In the genomic region with DNA sequence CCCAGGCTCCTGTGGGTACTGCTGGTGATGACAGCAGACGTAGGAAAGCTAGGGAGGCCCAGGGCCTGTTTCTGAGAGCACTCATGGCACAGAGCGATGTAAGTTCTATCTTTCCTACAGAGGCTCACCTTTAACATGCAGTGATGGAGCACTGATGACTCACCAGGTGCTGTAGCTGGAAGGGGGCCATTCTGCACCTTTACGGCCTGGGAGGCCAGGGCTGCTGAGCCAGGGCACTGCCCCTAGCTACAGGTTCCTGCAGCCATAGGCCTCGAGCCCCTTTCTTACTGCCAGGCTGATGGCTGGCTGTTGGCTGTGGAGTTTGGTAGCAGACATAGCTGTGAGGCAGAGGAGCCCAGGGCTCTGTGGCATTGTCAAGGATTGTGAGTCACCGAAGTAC, we compare ENCODE assay signal across 27 cellular contexts. TPM values are rescaled to one million over a fixed set of nuclear protein-coding genes. Genes with fewer than 3 reads are reported as not detected.
DNase-seq lines count a peak whose midpoint lies in the region; ATAC-seq, FAIRE-seq and TF ChIP-seq lines count a peak whose summit lies in the region.
"Had no signal": no experiment of that assay in that cellular context is flagged by ENCODE, and none has a peak within 500 bp of the region (broad histone marks: within the 10 kb centered on the region; RNA-seq: fewer than 3 reads in every experiment).

No MANE protein-coding gene starts in this region.

- H4K20me1 ChIP-seq in hepatocyte (ENCODE audit: insufficient read depth, poor library complexity, severe bottlenecking), result no peaks in the 10 kb centered on the region

- WGBS in hepatocyte (ENCODE audit: low lambda C conversion rate, missing lambda C conversion rate), result 90% methylated on average over 5 of the region's 5 CpGs

- H3K4me1 ChIP-seq in hepatocyte (ENCODE audit: insufficient read depth), result no peaks in the 10 kb centered on the region
- H3K4me1 ChIP-seq: A549, Caco-2 had no signal

- H3K4me3 ChIP-seq in bronchial epithelial cell (ENCODE audit: low read depth, low read length), result no peak overlapping the region
- no peak overlapping the region for H3K4me3 ChIP-seq in hepatocyte
- H3K4me3 ChIP-seq: A549, GM23248 had no signal

- no peaks in the 10 kb centered on the region for H3K9me3 Mint-ChIP-seq in stimulated activated effector memory CD8-positive, alpha-beta T cell treated with anti-CD3 and anti-CD28 coated beads, Interleukin-12 subunit alpha, Interleukin-12 subunit beta, amount 100 ng/mL, for 72 hours
- no peaks in the 10 kb centered on the region for H3K9me3 Mint-ChIP-seq in progenitor cell of endocrine pancreas (ENCODE audit: low read depth)
- H3K9me3 Mint-ChIP-seq: HFFc6 had no signal

- no peaks in the 10 kb centered on the region for H3K79me2 ChIP-seq in hepatocyte

- no peak overlapping the region for H3K27ac Mint-ChIP-seq in stimulated activated effector memory CD8-positive, alpha-beta T cell treated with anti-CD3 and anti-CD28 coated beads, Interleukin-12 subunit alpha, Interleukin-12 subunit beta, amount 100 ng/mL, for 72 hours
- H3K27ac Mint-ChIP-seq in progenitor cell of endocrine pancreas, result no peak overlapping the region
- H3K27ac Mint-ChIP-seq: CD4-positive, alpha-beta T cell; HFFc6; IgD-negative memory B cell had no signal

- no peaks in the 10 kb centered on the region for H3K4me1 Mint-ChIP-seq in stimulated activated effector memory CD8-positive, alpha-beta T cell treated with anti-CD3 and anti-CD28 coated beads, Interleukin-12 subunit alpha, Interleukin-12 subunit beta, amount 100 ng/mL, for 72 hours
- peaks cover 20% of the 10 kb centered on the region for H3K4me1 Mint-ChIP-seq in progenitor cell of endocrine pancreas (ENCODE audit: low read depth)
- H3K4me1 Mint-ChIP-seq: IgD-negative memory B cell had no signal

- no peaks in the 10 kb centered on the region for H3K9me2 ChIP-seq in hepatocyte (replicated peaks; ENCODE audit: insufficient read depth)

- TF ChIP-seq CTCF in bronchial epithelial cell (IDR thresholded peaks at IDR 0.05; ENCODE audit: insufficient read depth, low read length, severe bottlenecking) (no peak), hepatocyte (IDR thresholded peaks at IDR 0.05; ENCODE audit: poor library complexity) (no peak), progenitor cell of endocrine pancreas (IDR thresholded peaks at IDR 0.05; ENCODE audit: unreplicated experiment) (no peak)

- no peak for FAIRE-seq in bronchial epithelial cell (lab: Jason Lieb, UNC)
- FAIRE-seq: A549, D721Med, H54, HepG2, HTR-8/SVneo had no signal

- no peak overlapping the region for H2AFZ ChIP-seq in hepatocyte
- H2AFZ ChIP-seq: GM23248 had no signal

- H3K4me3 Mint-ChIP-seq in stimulated activated effector memory CD8-positive, alpha-beta T cell treated with anti-CD3 and anti-CD28 coated beads, Interleukin-12 subunit alpha, Interleukin-12 subunit beta, amount 100 ng/mL, for 72 hours, result no peak overlapping the region
- H3K4me3 Mint-ChIP-seq in progenitor cell of endocrine pancreas (ENCODE audit: low read depth), result no peak overlapping the region
- H3K4me3 Mint-ChIP-seq: CD4-positive, alpha-beta T cell; HFFc6; IgD-negative memory B cell had no signal

- no peaks in the 10 kb centered on the region for H3K36me3 Mint-ChIP-seq in stimulated activated effector memory CD8-positive, alpha-beta T cell treated with anti-CD3 and anti-CD28 coated beads, Interleukin-12 subunit alpha, Interleukin-12 subunit beta, amount 100 ng/mL, for 72 hours
- H3K36me3 Mint-ChIP-seq in progenitor cell of endocrine pancreas (ENCODE audit: insufficient read depth), result no peaks in the 10 kb centered on the region
- H3K36me3 Mint-ChIP-seq: IgD-negative memory B cell had no signal

- DNase-seq in DMS53 (lab: John Stamatoyannopoulos, UW) (peak; percentile 11), DMS53 treated with DMSO at 0.1 percent for 48 hours (lab: John Stamatoyannopoulos, UW; ENCODE audit: unreplicated experiment) (no peak), bronchial epithelial cell (ENCODE audit: low read depth) (peak; percentile 10), hepatocyte (ENCODE audit: low spot score) (peak; percentile 23), progenitor cell of endocrine pancreas (ENCODE audit: low spot score, unreplicated experiment) (no peak)
- no peak for DNase-seq in stimulated activated effector memory CD8-positive, alpha-beta T cell treated with anti-CD3 and anti-CD28 coated beads, Interleukin-12 subunit alpha, Interleukin-12 subunit beta, amount 100 ng/mL, for 72 hours (ENCODE audit: low spot score in 2 of 2)
- DNase-seq: AML-193; Caco-2; CD4-positive, alpha-beta T cell; DMS79 treated with DMSO at 0.1 percent for 48 hours; GF-D8; GM23248; HCEC 1CT; HFFc6; KBM-7 had no signal

- no peak overlapping the region for H3K4me2 ChIP-seq in hepatocyte
- H3K4me2 ChIP-seq: A549 had no signal

- H3K36me3 ChIP-seq in bronchial epithelial cell (ENCODE audit: control insufficient read depth, insufficient read depth, low read length), result no peaks in the 10 kb centered on the region
- H3K36me3 ChIP-seq in hepatocyte (replicated peaks; ENCODE audit: insufficient read depth, low read depth), result no peaks in the 10 kb centered on the region

- H3K27me3 ChIP-seq in bronchial epithelial cell (ENCODE audit: control insufficient read depth, insufficient read depth, low read length) (no peaks in the 10 kb centered on the region), hepatocyte (peaks cover 4% of the 10 kb centered on the region)

- H3K27me3 Mint-ChIP-seq in progenitor cell of endocrine pancreas, result peaks cover 6% of the 10 kb centered on the region

- peak; percentile 9 for ATAC-seq in stimulated activated effector memory CD8-positive, alpha-beta T cell treated with anti-CD3 and anti-CD28 coated beads, Interleukin-12 subunit alpha, Interleukin-12 subunit beta, amount 100 ng/mL, for 72 hours
- no peak for ATAC-seq in GM21786 (IDR thresholded peaks at IDR 0.05; ENCODE audit: unreplicated experiment)
- no peak for ATAC-seq in HG03095 (IDR thresholded peaks at IDR 0.05; ENCODE audit: unreplicated experiment)
- ATAC-seq: A549, HepG2 had no signal

- no peak overlapping the region for H3K27ac ChIP-seq in hepatocyte
- H3K27ac ChIP-seq: 22Rv1, A549, C4-2B, GM23248, HL-60 had no signal

- H3K9me3 ChIP-seq in hepatocyte (ENCODE audit: low read depth), result no peaks in the 10 kb centered on the region
- H3K9me3 ChIP-seq: A549, Caco-2 had no signal

RNA-seq across cellular contexts. Expression of a gene that starts 31.1 kb away (rescaled TPM):
- total RNA-seq in bronchial epithelial cell (not detected in 2 replicates), hepatocyte (not detected in 2 replicates), progenitor cell of endocrine pancreas (not detected in 2 replicates)
- not detected in 2 replicates for polyA plus RNA-seq in hepatocyte
- total RNA-seq: Caco-2; CD4-positive, alpha-beta T cell; GM23248; HepG2; HFFc6 had no signal
- polyA plus RNA-seq: A549, BJ, GM23248, HepG2, IgD-negative memory B cell had no signal

Comparison
In these comparisons a context has a peak if more than half of its experiments do, and no peak if none do; other contexts are left out.
1. DNase-seq: peak in DMS53 (single experiment), bronchial epithelial cell (single experiment) and hepatocyte (single experiment); none in DMS53 treated with DMSO at 0.1 percent for 48 hours (single experiment), stimulated activated effector memory CD8-positive, alpha-beta T cell treated with anti-CD3 and anti-CD28 coated beads, Interleukin-12 subunit alpha, Interleukin-12 subunit beta, amount 100 ng/mL, for 72 hours (0 of 2) and progenitor cell of endocrine pancreas (single experiment).